Comparison of ENCODE assay signal across 8 cellular contexts in the genomic region with DNA sequence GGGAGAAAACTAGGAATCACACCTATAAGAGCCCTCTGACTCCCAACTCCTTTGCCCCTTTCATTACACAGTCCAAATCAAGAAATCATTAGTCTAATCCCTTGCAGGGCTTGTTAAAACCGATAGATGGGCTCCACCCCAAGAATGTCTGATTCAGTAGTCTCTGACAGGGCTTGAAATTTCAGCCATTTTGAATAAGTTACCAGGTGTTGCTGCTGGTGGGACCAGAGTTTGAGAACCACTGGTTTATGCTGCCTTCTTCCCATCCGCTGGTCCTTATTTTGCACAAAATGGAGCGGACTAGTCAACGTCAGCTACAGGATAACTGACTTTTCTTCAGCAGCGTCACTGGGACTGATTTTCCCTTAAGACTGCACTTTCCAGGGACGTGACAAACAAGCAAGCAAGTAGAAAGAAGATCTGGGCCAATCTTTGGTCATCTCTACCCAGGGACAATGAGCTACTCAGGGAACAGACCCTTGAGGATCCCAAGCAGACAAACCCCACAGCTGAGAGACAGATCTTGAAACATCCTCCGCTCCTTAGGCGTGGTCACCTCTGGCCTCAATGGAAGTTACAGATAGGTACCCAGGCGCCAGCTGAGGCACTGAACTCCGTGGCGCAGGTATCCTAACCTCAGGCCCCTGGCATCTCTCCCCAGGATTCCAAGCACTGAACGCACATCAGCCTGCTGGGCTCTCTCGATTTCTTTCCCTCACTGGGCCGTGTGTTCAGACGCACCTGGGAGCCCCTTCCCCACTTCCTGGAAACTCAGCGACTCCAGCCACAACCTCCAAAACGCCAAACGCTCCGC. TPM values are rescaled to one million over a fixed set of nuclear protein-coding genes. Genes with fewer than 3 reads are reported as not detected.
A peak's percentile ranks its signal among the peaks of the same experiment; 100 is the strongest.
DNase-seq lines count a peak whose midpoint lies in the region; ATAC-seq and TF ChIP-seq lines count a peak whose summit lies in the region.

No MANE protein-coding gene starts in this region.

- H3K9me3 Mint-ChIP-seq in activated T-cell treated with anti-CD3 and anti-CD28 coated beads, Interleukin-2, amount 50 U/mL, for 4 hours: no peaks in the 10 kb centered on the region

- no peaks in the 10 kb centered on the region for H3K9me3 ChIP-seq in adrenal gland (replicated peaks in 1 of 3)
- H3K9me3 ChIP-seq in left lung: no peaks in the 10 kb centered on the region
- H3K9me3 ChIP-seq in thyroid gland: no peaks in the 10 kb centered on the region

- TF ChIP-seq POLR2A in adrenal gland (IDR thresholded peaks at IDR 0.05) (no peak), thyroid gland (IDR thresholded peaks at IDR 0.05) (no peak)

- intact Hi-C loops in adrenal gland (cut with DNase I) (no loop called here), left lung (cut with DNase I) (loop anchor here in 1 of 2 donors (2.0 kb wide), 1 partner anchor 43 kb away; no protein-coding TSS in a partner anchor), thyroid gland (cut with DNase I) (loop anchor here (5.0 kb wide), 1 partner anchor 44 kb away; no protein-coding TSS in a partner anchor)

- no peak for DNase-seq in activated T-cell treated with anti-CD3 and anti-CD28 coated beads, Interleukin-2, amount 50 U/mL, for 4 hours
- no peak for DNase-seq in activated T-cell treated with anti-CD3 and anti-CD28 coated beads, Interleukin-2, amount 50 U/mL, for 1 hour
- peak in 1 of 7 donors; percentile 54 for DNase-seq in adrenal gland
- no peak for DNase-seq in left lung
- peak; percentile 35 to 41 for DNase-seq in thyroid gland
- DNase-seq in activated CD4-positive, alpha-beta T cell treated with anti-CD3 and anti-CD28 coated beads, Interleukin-2, amount 50 U/mL, for 4 hours: no peak

- TF ChIP-seq CTCF in adrenal gland (IDR thresholded peaks at IDR 0.05): no peak
- no peak for TF ChIP-seq CTCF in left lung (IDR thresholded peaks at IDR 0.05)
- no peak for TF ChIP-seq CTCF in thyroid gland (IDR thresholded peaks at IDR 0.05)

- H3K4me1 ChIP-seq in adrenal gland (replicated peaks in 1 of 2) (peaks cover 13 to 47% of the 10 kb centered on the region in 2 donors), left lung (peaks cover 20 to 50% of the 10 kb centered on the region in 2 donors), thyroid gland (peaks cover 54 to 60% of the 10 kb centered on the region in 2 donors)

- peak overlapping the region in 4 of 5 donors; percentile 82 to 99 (median 94) for H3K27ac ChIP-seq in adrenal gland
- peak overlapping the region; percentile 89 to 97 for H3K27ac ChIP-seq in left lung
- peak overlapping the region; percentile 97 to 99 (median 98) for H3K27ac ChIP-seq in thyroid gland

- H3K27me3 ChIP-seq in adrenal gland: no peaks in the 10 kb centered on the region
- H3K27me3 ChIP-seq in left lung: no peaks in the 10 kb centered on the region
- H3K27me3 ChIP-seq in thyroid gland: no peaks in the 10 kb centered on the region

- no peak for ATAC-seq in activated T-cell treated with anti-CD3 and anti-CD28 coated beads, Interleukin-2, amount 50 U/mL, for 4 hours
- ATAC-seq in left lung (peak; percentile 6), GM18867 (IDR thresholded peaks at IDR 0.05; ENCODE audit: unreplicated experiment) (no peak), GM21528 (IDR thresholded peaks at IDR 0.05; ENCODE audit: low FRiP score, unreplicated experiment) (no peak)

- whole genome bisulfite sequencing in adrenal gland, 4 donors: 16 to 23% (median 21%) methylated on average over 17 to 19 of the region's 19 CpGs
- 9 to 12% methylated on average over 19 of the region's 19 CpGs for WGBS in thyroid gland, 2 donors

- peak overlapping the region; percentile 97 for H3K4me3 Mint-ChIP-seq in activated T-cell treated with anti-CD3 and anti-CD28 coated beads, Interleukin-2, amount 50 U/mL, for 4 hours

- peaks cover 40% of the 10 kb centered on the region for H3K4me1 Mint-ChIP-seq in activated T-cell treated with anti-CD3 and anti-CD28 coated beads, Interleukin-2, amount 50 U/mL, for 4 hours (ENCODE audit: low read depth)

- no peaks in the 10 kb centered on the region for H3K27me3 Mint-ChIP-seq in activated T-cell treated with anti-CD3 and anti-CD28 coated beads, Interleukin-2, amount 50 U/mL, for 4 hours (ENCODE audit: low read depth)

- H3K36me3 Mint-ChIP-seq in activated T-cell treated with anti-CD3 and anti-CD28 coated beads, Interleukin-2, amount 50 U/mL, for 4 hours (ENCODE audit: insufficient read depth): peaks cover 3% of the 10 kb centered on the region

- H3K36me3 ChIP-seq in adrenal gland (replicated peaks in 1 of 2) (no peaks in the 10 kb centered on the region), left lung (peaks cover 0 to 12% of the 10 kb centered on the region in 2 donors), thyroid gland (no peaks in the 10 kb centered on the region)

- H3K4me3 ChIP-seq in adrenal gland: peak overlapping the region; percentile 56 to 84 (median 78)
- H3K4me3 ChIP-seq in left lung: peak overlapping the region; percentile 72 to 90
- peak overlapping the region; percentile 79 to 97 (median 87) for H3K4me3 ChIP-seq in thyroid gland (replicated peaks in 1 of 3)

RNA-seq across cellular contexts. Expression of a gene that starts 0.9 kb away (rescaled TPM):
- 10 to 100 TPM; 42.7 to 47.3 (median 45.4) TPM for total RNA-seq in activated T-cell treated with anti-CD3 and anti-CD28 coated beads, Interleukin-2, amount 50 U/mL, for 4 hours
- total RNA-seq in adrenal gland (10 to 100 TPM; 36.5 to 77.8 (median 63.4) TPM), left lung (10 to 100 TPM; 58.3 to 68.2 TPM), thyroid gland (100 to 1,000 TPM in 1 of 4 donors, 10 to 100 TPM in 3; 70.3 to 149 (median 85.4) TPM)
- 10 to 100 TPM; 21.6 to 57.5 (median 24.3) TPM for polyA plus RNA-seq in adrenal gland

RNA-seq across cellular contexts. Expression of a gene that starts 1.2 kb away (rescaled TPM):
- total RNA-seq in activated T-cell treated with anti-CD3 and anti-CD28 coated beads, Interleukin-2, amount 50 U/mL, for 4 hours: 10 to 100 TPM; 24.1 to 25.4 (median 24.4) TPM
- total RNA-seq in adrenal gland (10 to 100 TPM; 34.3 to 79.5 (median 41.0) TPM), left lung (10 to 100 TPM; 41.4 to 42.5 TPM), thyroid gland (10 to 100 TPM; 52.2 to 72.5 (median 65.5) TPM)
- polyA plus RNA-seq in adrenal gland: 10 to 100 TPM; 16.0 to 25.3 (median 18.4) TPM

Comparison
In these comparisons a context has a peak if more than half of its experiments do, and no peak if none do; other contexts are left out.
1. DNase-seq: peak in thyroid gland (2 of 2); none in activated T-cell treated with anti-CD3 and anti-CD28 coated beads, Interleukin-2, amount 50 U/mL, for 4 hours (single experiment), activated T-cell treated with anti-CD3 and anti-CD28 coated beads, Interleukin-2, amount 50 U/mL, for 1 hour (single experiment), left lung (0 of 2) and activated CD4-positive, alpha-beta T cell treated with anti-CD3 and anti-CD28 coated beads, Interleukin-2, amount 50 U/mL, for 4 hours (0 of 2).
2. Peak in every context shown above with its lines, with median percentiles within 50 percentile points of each other: H3K27ac ChIP-seq and H3K4me3 ChIP-seq.